ENCODE assay signal across 25 cellular contexts in genomic region chr22:19014886-19015285, GRCh38.
"Had no signal": no experiment of that assay in that cellular context is flagged by ENCODE, and none has a peak within 500 bp of the region (broad histone marks: within the 10 kb centered on the region; RNA-seq: fewer than 3 reads in every experiment).

No MANE protein-coding gene starts in this region.

- H3K4me3 ChIP-seq: ovary, psoas muscle, stomach, thoracic aorta, thyroid gland, tibial nerve, upper lobe of left lung, vagina had no signal

- H3K9ac ChIP-seq: parathyroid adenoma had no signal

- H2AFZ ChIP-seq: parathyroid adenoma had no signal

- ATAC-seq: naive thymus-derived CD8-positive, alpha-beta T cell; natural killer cell treated with Interleukin-12 subunit alpha and Interleukin-12 subunit beta and Interleukin-15 and Interleukin-18, amount 100 ng/mL, for 72 hours; psoas muscle; right cardiac atrium; sciatic nerve; stimulated activated effector memory CD8-positive, alpha-beta T cell treated with anti-CD3 and anti-CD28 coated beads, Interleukin-12 subunit alpha, Interleukin-12 subunit beta, amount 100 ng/mL, for 72 hours; stimulated activated naive B cell treated with anti-CD40 and anti-IgM and Interleukin-4, amounts not matched to agents 10 μg/mL and 1 μg/mL and 100 μg/mL, for 72 hours had no signal

- H3K27me3 ChIP-seq: ovary, thyroid gland, tibial nerve, upper lobe of left lung, vagina had no signal

- H3K27ac ChIP-seq: neutrophil, ovary, parathyroid adenoma, psoas muscle, stomach, thoracic aorta, thyroid gland, tibial nerve, upper lobe of left lung, vagina had no signal

- H3K9me3 ChIP-seq: neutrophil, ovary, psoas muscle, stomach, thoracic aorta, thyroid gland, tibial nerve, upper lobe of left lung, vagina had no signal

- H3K79me2 ChIP-seq: parathyroid adenoma had no signal

- H3K4me1 ChIP-seq: parathyroid adenoma, stomach, thyroid gland, tibial nerve, upper lobe of left lung, vagina had no signal

- DNase-seq: naive thymus-derived CD8-positive, alpha-beta T cell; nephron progenitor cell; nucleus accumbens; ovary; psoas muscle; right cardiac atrium; small intestine; stimulated activated CD4-positive, alpha-beta T cell treated with anti-CD3 and anti-CD28 coated beads, Interleukin-15, amount 100 ng/mL, for 24 hours; stimulated activated CD4-positive, alpha-beta T cell treated with anti-CD3 and anti-CD28 coated beads, Interleukin-2, amount 100 ng/mL, for 24 hours; stimulated activated CD4-positive, alpha-beta T cell treated with anti-CD3 and anti-CD28 coated beads, Interleukin-2, amount 100 ng/mL, for 48 hours; stimulated activated CD4-positive, alpha-beta T cell treated with anti-CD3 and anti-CD28 coated beads, Interleukin-4, amount 100 ng/mL, for 24 hours; stimulated activated naive B cell treated with anti-CD40 and anti-IgM and Interleukin-4, amounts not matched to agents 10 μg/mL and 1 μg/mL and 100 μg/mL, for 72 hours; stimulated activated naive CD4-positive, alpha-beta T cell treated with Interleukin-2 at 50 U/mL for 16 hours; stomach; thyroid gland; upper lobe of left lung had no signal

- FAIRE-seq: small intestine, urothelium cell line had no signal

- H3K36me3 ChIP-seq: neutrophil, ovary, stomach, thoracic aorta, thyroid gland, tibial nerve, upper lobe of left lung, vagina had no signal
